In genomic region chr4:86403575-86403974, GRCh38 we compare ENCODE assay signal across 28 cellular contexts. TPM values are rescaled to one million over a fixed set of nuclear protein-coding genes. Genes with fewer than 3 reads are reported as not detected.
"Had no signal": no experiment of that assay in that cellular context is flagged by ENCODE, and none has a peak within 500 bp of the region (broad histone marks: within the 10 kb centered on the region; RNA-seq: fewer than 3 reads in every experiment).

No MANE protein-coding gene starts in this region.

- H3K36me3 ChIP-seq: colonic mucosa, esophagus muscularis mucosa, gastroesophageal sphincter, heart left ventricle, left lung, neutrophil, right lobe of liver, stomach, thyroid gland, vagina had no signal

- H3K4me3 Mint-ChIP-seq: dendritic cell treated with granulocyte-macrophage colony-stimulating factor and Interleukin-4, amounts not matched to agents 40 ng/mL and 50 ng/mL, for 4 days; naive thymus-derived CD4-positive, alpha-beta T cell; nephron had no signal

- H3K79me2 ChIP-seq: hepatocyte, parathyroid adenoma had no signal

- DNase-seq: colonic mucosa; effector CD8-positive, alpha-beta T cell; foreskin keratinocyte; heart left ventricle; kidney; left lung; mesenchymal stem cell; midbrain; naive thymus-derived CD4-positive, alpha-beta T cell; right lobe of liver; small intestine; stimulated activated CD4-positive, alpha-beta T cell treated with anti-CD3 and anti-CD28 coated beads, Interleukin-15, amount 100 ng/mL, for 24 hours; stimulated activated CD4-positive, alpha-beta T cell treated with anti-CD3 and anti-CD28 coated beads, Interleukin-2, amount 100 ng/mL, for 48 hours; stimulated activated CD8-positive, alpha-beta memory T cell treated with anti-CD3 and anti-CD28 coated beads, Interleukin-4, amount 100 ng/mL, for 48 hours; stimulated activated naive CD4-positive, alpha-beta T cell treated with Interleukin-2 at 50 U/mL for 16 hours; stomach; thyroid gland; trophoblast cell had no signal

- H3K9me3 Mint-ChIP-seq: dendritic cell treated with granulocyte-macrophage colony-stimulating factor and Interleukin-4, amounts not matched to agents 40 ng/mL and 50 ng/mL, for 4 days had no signal

- H3K27me3 ChIP-seq: colonic mucosa, esophagus muscularis mucosa, foreskin keratinocyte, gastroesophageal sphincter, heart left ventricle, hepatocyte, left lung, neutrophil, right lobe of liver, stomach, thyroid gland, vagina had no signal

- ATAC-seq: foreskin keratinocyte; gastroesophageal sphincter; heart left ventricle; left lung; naive thymus-derived CD4-positive, alpha-beta T cell; right lobe of liver had no signal

- H3K9ac ChIP-seq: parathyroid adenoma had no signal

- H3K4me1 ChIP-seq: colonic mucosa, esophagus muscularis mucosa, foreskin keratinocyte, gastroesophageal sphincter, heart left ventricle, left lung, parathyroid adenoma, right lobe of liver, stomach, thyroid gland, vagina had no signal

- H3K27ac ChIP-seq: colonic mucosa, esophagus muscularis mucosa, foreskin keratinocyte, gastroesophageal sphincter, heart left ventricle, hepatocyte, left lung, neutrophil, parathyroid adenoma, right lobe of liver, stomach, thyroid gland, vagina had no signal

- H3K4me2 ChIP-seq: hepatocyte had no signal

- H3K4me1 Mint-ChIP-seq: naive thymus-derived CD4-positive, alpha-beta T cell; nephron had no signal

- H3K4me3 ChIP-seq: colonic mucosa, esophagus muscularis mucosa, gastroesophageal sphincter, heart left ventricle, hepatocyte, left lung, right lobe of liver, stomach, thyroid gland, vagina had no signal

- H3K27ac Mint-ChIP-seq: dendritic cell treated with granulocyte-macrophage colony-stimulating factor and Interleukin-4, amounts not matched to agents 40 ng/mL and 50 ng/mL, for 4 days; naive thymus-derived CD4-positive, alpha-beta T cell; nephron; progenitor cell of endocrine pancreas had no signal

- H3K36me3 Mint-ChIP-seq: naive thymus-derived CD4-positive, alpha-beta T cell had no signal

RNA-seq across cellular contexts. Expression of gene MAPK10, which starts 43.7 kb away (rescaled TPM):
- total RNA-seq: endothelial cell of umbilical vein had no signal
- polyA plus RNA-seq: naive thymus-derived CD4-positive, alpha-beta T cell had no signal
